ENCODE assay signal across 8 cellular contexts in genomic region chr17:40168262-40168832, GRCh38. TPM values are rescaled to one million over a fixed set of nuclear protein-coding genes. Genes with fewer than 3 reads are reported as not detected.
DNase-seq lines count a peak whose midpoint lies in the region; ATAC-seq and TF ChIP-seq lines count a peak whose summit lies in the region.

No MANE protein-coding gene starts in this region.

- POLR2A ChIA-PET in activated CD4-positive, alpha-beta memory T cell treated with anti-CD3 and anti-CD28 coated beads, Interleukin-2, amount 10 ng/mL, durations not matched to agents 7 days and 5 days (lab: Charles Lee): interaction anchor here (0.8 to 3.0 kb wide), 8 partner anchors 8 to 55 kb away, joined by 3 to 21 read pairs (median 6); no protein-coding TSS in a partner anchor
- POLR2A ChIA-PET in naive thymus-derived CD8-positive, alpha-beta T cell (lab: Charles Lee): interaction anchor here (0.6 to 2.1 kb wide), 16 partner anchors 11 to 193 kb away, joined by 3 to 45 read pairs (median 4); partner anchors contain the start of genes CASC3 and MED24

- H3K4me3 ChIP-seq in AG09309 (ENCODE audit: control insufficient read depth, low read depth, low read length) (no peak overlapping the region), GM12865 (ENCODE audit: low read depth, low read length) (no peak overlapping the region)

- H3K9me3 Mint-ChIP-seq in activated CD4-positive, alpha-beta memory T cell treated with anti-CD3 and anti-CD28 coated beads, Interleukin-2, amount 10 ng/mL, durations not matched to agents 7 days and 5 days: no peaks in the 10 kb centered on the region
- no peaks in the 10 kb centered on the region for H3K9me3 Mint-ChIP-seq in naive thymus-derived CD8-positive, alpha-beta T cell

- H3K27ac Mint-ChIP-seq in activated CD4-positive, alpha-beta memory T cell treated with anti-CD3 and anti-CD28 coated beads, Interleukin-2, amount 10 ng/mL, durations not matched to agents 7 days and 5 days: peak overlapping the region; percentile 58
- peak overlapping the region; percentile 42 to 95 (median 86) for H3K27ac Mint-ChIP-seq in naive thymus-derived CD8-positive, alpha-beta T cell

- TF ChIP-seq CTCF in AG09309 (IDR thresholded peaks at IDR 0.05; ENCODE audit: control insufficient read depth, insufficient read depth, low read depth, low read length, missing control alignments) (peak; percentile 69), GM12865 (IDR thresholded peaks at IDR 0.05; ENCODE audit: insufficient read depth, low read depth, low read length, missing control alignments) (peak; percentile 69)

- H3K36me3 Mint-ChIP-seq in activated CD4-positive, alpha-beta memory T cell treated with anti-CD3 and anti-CD28 coated beads, Interleukin-2, amount 10 ng/mL, durations not matched to agents 7 days and 5 days (ENCODE audit: low read depth): peaks cover 74% of the 10 kb centered on the region
- H3K36me3 Mint-ChIP-seq in naive thymus-derived CD8-positive, alpha-beta T cell: peaks cover 4 to 98% (median 15%) of the 10 kb centered on the region in 3 donors

- no peak overlapping the region for H3K4me3 Mint-ChIP-seq in activated CD4-positive, alpha-beta memory T cell treated with anti-CD3 and anti-CD28 coated beads, Interleukin-2, amount 10 ng/mL, durations not matched to agents 7 days and 5 days
- no peak overlapping the region for H3K4me3 Mint-ChIP-seq in naive thymus-derived CD8-positive, alpha-beta T cell

- H3K27me3 Mint-ChIP-seq in activated CD4-positive, alpha-beta memory T cell treated with anti-CD3 and anti-CD28 coated beads, Interleukin-2, amount 10 ng/mL, durations not matched to agents 7 days and 5 days: no peaks in the 10 kb centered on the region
- H3K27me3 Mint-ChIP-seq in naive thymus-derived CD8-positive, alpha-beta T cell: no peaks in the 10 kb centered on the region

- CTCF ChIA-PET in activated CD4-positive, alpha-beta memory T cell treated with anti-CD3 and anti-CD28 coated beads, Interleukin-2, amount 10 ng/mL, durations not matched to agents 7 days and 5 days (lab: Charles Lee): interaction anchor here (0.6 to 5.8 kb wide), 34 partner anchors 10 to 188 kb away, joined by 3 to 104 read pairs (median 5); partner anchors contain the start of genes CASC3, MED24, NR1D1 and PSMD3

- DNase-seq in AG09309 (ENCODE audit: low read depth) (peak; percentile 37), GM12865 (ENCODE audit: low read depth) (peak; percentile 65), NCI-H2171 treated with DMSO at 0.1 percent for 48 hours (lab: John Stamatoyannopoulos, UW) (peak; percentile 62), fibroblast of gingiva (ENCODE audit: low read depth) (peak; percentile 61)
- peak; percentile 32 for DNase-seq in activated CD4-positive, alpha-beta memory T cell treated with anti-CD3 and anti-CD28 coated beads, Interleukin-2, amount 10 ng/mL, durations not matched to agents 7 days and 5 days
- DNase-seq in naive thymus-derived CD8-positive, alpha-beta T cell: peak in 8 of 10 donors; percentile 22 to 70 (median 54)

- ATAC-seq in naive thymus-derived CD8-positive, alpha-beta T cell: peak; percentile 78
- ATAC-seq in GM18868 (IDR thresholded peaks at IDR 0.05; ENCODE audit: unreplicated experiment) (no peak), GM21576 (IDR thresholded peaks at IDR 0.05; ENCODE audit: unreplicated experiment) (no peak)

- peaks cover 5% of the 10 kb centered on the region for H3K4me1 Mint-ChIP-seq in activated CD4-positive, alpha-beta memory T cell treated with anti-CD3 and anti-CD28 coated beads, Interleukin-2, amount 10 ng/mL, durations not matched to agents 7 days and 5 days
- peaks cover 7 to 17% (median 9%) of the 10 kb centered on the region in 4 donors for H3K4me1 Mint-ChIP-seq in naive thymus-derived CD8-positive, alpha-beta T cell

RNA-seq across cellular contexts. Expression of gene RAPGEFL1, which starts 8.9 kb away (rescaled TPM):
- 1 to 10 TPM; 4.7 to 6.0 TPM for total RNA-seq in activated CD4-positive, alpha-beta memory T cell treated with anti-CD3 and anti-CD28 coated beads, Interleukin-2, amount 10 ng/mL, durations not matched to agents 7 days and 5 days
- 1 to 10 TPM; 5.9 to 6.4 TPM for total RNA-seq in naive thymus-derived CD8-positive, alpha-beta T cell
- under 1 TPM in 2 of 3 donors, not detected in 1; 0.12 to 0.65 TPM for polyA plus RNA-seq in naive thymus-derived CD8-positive, alpha-beta T cell

RNA-seq across cellular contexts. Expression of gene CASC3, which starts 28.0 kb away (rescaled TPM):
- 10 to 100 TPM; 84.5 to 89.1 TPM for total RNA-seq in activated CD4-positive, alpha-beta memory T cell treated with anti-CD3 and anti-CD28 coated beads, Interleukin-2, amount 10 ng/mL, durations not matched to agents 7 days and 5 days
- total RNA-seq in naive thymus-derived CD8-positive, alpha-beta T cell: 100 to 1,000 TPM; 153 to 162 TPM
- polyA plus RNA-seq in naive thymus-derived CD8-positive, alpha-beta T cell: 10 to 100 TPM; 33.5 to 46.9 (median 40.6) TPM

RNA-seq across cellular contexts. Expression of gene MSL1, which starts 46.6 kb away (rescaled TPM):
- total RNA-seq in activated CD4-positive, alpha-beta memory T cell treated with anti-CD3 and anti-CD28 coated beads, Interleukin-2, amount 10 ng/mL, durations not matched to agents 7 days and 5 days: 100 to 1,000 TPM; 102 to 103 TPM
- total RNA-seq in naive thymus-derived CD8-positive, alpha-beta T cell: 100 to 1,000 TPM; 132 to 135 TPM
- 10 to 100 TPM in 1 of 3 donors, 1 to 10 TPM in 2; 6.8 to 12.8 (median 9.2) TPM for polyA plus RNA-seq in naive thymus-derived CD8-positive, alpha-beta T cell

RNA-seq across cellular contexts. Expression of gene WIPF2, which starts 50.8 kb away (rescaled TPM):
- 10 to 100 TPM; 26.0 TPM for total RNA-seq in activated CD4-positive, alpha-beta memory T cell treated with anti-CD3 and anti-CD28 coated beads, Interleukin-2, amount 10 ng/mL, durations not matched to agents 7 days and 5 days
- 10 to 100 TPM; 29.0 to 32.7 TPM for total RNA-seq in naive thymus-derived CD8-positive, alpha-beta T cell
- polyA plus RNA-seq in naive thymus-derived CD8-positive, alpha-beta T cell: 1 to 10 TPM; 6.4 to 7.5 (median 7.5) TPM

Comparison
In these comparisons a context has a peak if more than half of its experiments do, and no peak if none do; other contexts are left out.
1. ATAC-seq: peak in naive thymus-derived CD8-positive, alpha-beta T cell (2 of 2); none in GM18868 (single experiment) and GM21576 (single experiment).
2. Peak in every context shown above with its lines, with median percentiles within 50 percentile points of each other: DNase-seq.